Comparison of ENCODE assay signal across 19 cellular contexts in the genomic region with DNA sequence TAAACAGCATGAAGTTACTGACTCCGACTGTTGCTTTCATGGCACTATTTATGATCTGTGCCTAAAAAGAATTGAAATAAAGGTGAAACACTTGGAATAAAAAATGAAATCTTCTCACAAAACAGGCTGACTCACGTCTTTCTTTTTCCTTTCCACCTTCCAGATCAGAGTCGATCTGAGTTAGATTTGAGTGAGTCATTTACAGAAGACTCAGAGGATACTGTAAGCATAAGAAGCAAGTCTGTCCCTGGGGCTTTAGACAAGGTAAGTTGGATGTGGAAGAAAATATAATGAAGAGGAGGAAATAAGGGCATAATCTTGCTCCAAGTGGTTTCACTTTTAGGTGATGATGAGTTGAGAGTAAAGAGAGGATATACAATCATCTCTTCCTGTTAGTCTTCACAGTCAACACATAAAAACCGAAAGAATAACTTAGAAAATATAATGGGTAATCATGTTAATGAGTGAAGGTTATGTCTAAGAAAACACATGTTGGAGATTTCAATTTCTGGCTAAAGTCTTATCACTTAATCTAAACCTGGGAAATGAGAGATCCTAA.
DNase-seq lines count a peak whose midpoint lies in the region; ATAC-seq, FAIRE-seq and TF ChIP-seq lines count a peak whose summit lies in the region.
"Had no signal": no experiment of that assay in that cellular context is flagged by ENCODE, and none has a peak within 500 bp of the region (broad histone marks: within the 10 kb centered on the region; RNA-seq: fewer than 3 reads in every experiment).

No MANE protein-coding gene starts in this region.

- no peaks in the 10 kb centered on the region for H3K36me3 ChIP-seq in endothelial cell of umbilical vein (ENCODE audit: control insufficient read depth in 2 of 2, extremely low read depth in 1 of 2, insufficient read depth in 2 of 2, low read length in 2 of 2)
- H3K36me3 ChIP-seq: cardiac muscle cell, esophagus muscularis mucosa had no signal

- H3K4me3 Mint-ChIP-seq in activated CD4-positive, alpha-beta memory T cell treated with anti-CD3 and anti-CD28 coated beads, Interleukin-2, amount 10 ng/mL, durations not matched to agents 7 days and 5 days, result peak overlapping the region; percentile 28
- no peak overlapping the region for H3K4me3 Mint-ChIP-seq in activated CD4-positive, alpha-beta memory T cell treated with anti-CD3 and anti-CD28 coated beads for 36 hours
- H3K4me3 Mint-ChIP-seq: stimulated activated naive B cell treated with anti-CD40 and anti-IgM and Interleukin-4, amounts not matched to agents 10 μg/mL and 1 μg/mL and 100 μg/mL, for 72 hours had no signal

- no peak overlapping the region for H3K27ac ChIP-seq in endothelial cell of umbilical vein (ENCODE audit: insufficient read depth, low read depth, low read length)
- H3K27ac ChIP-seq: cardiac muscle cell, esophagus muscularis mucosa had no signal

- intact Hi-C loops in activated CD4-positive, alpha-beta memory T cell treated with anti-CD3 and anti-CD28 coated beads for 36 hours (cut with micrococcal nuclease), result no loop called here
- intact Hi-C loops in endothelial cell of umbilical vein (cut with micrococcal nuclease), result no loop called here
- intact Hi-C loops in Right ventricle myocardium inferior (cut with DNase I), result no loop called here

- ATAC-seq in GM18868 (IDR thresholded peaks at IDR 0.05; ENCODE audit: unreplicated experiment) (no peak), Right ventricle myocardium inferior (no peak)
- ATAC-seq: GM12878; stimulated activated naive B cell treated with anti-CD40 and anti-IgM and Interleukin-4, amounts not matched to agents 10 μg/mL and 1 μg/mL and 100 μg/mL, for 72 hours had no signal

- POLR2A ChIA-PET in activated CD4-positive, alpha-beta memory T cell treated with anti-CD3 and anti-CD28 coated beads, Interleukin-2, amount 10 ng/mL, durations not matched to agents 7 days and 5 days (lab: Charles Lee), result no interaction called here
- POLR2A ChIA-PET in activated CD4-positive, alpha-beta memory T cell treated with anti-CD3 and anti-CD28 coated beads for 36 hours (lab: Charles Lee), result no interaction called here
- POLR2A ChIA-PET in endothelial cell of umbilical vein (lab: Charles Lee) (no interaction called here), GM10248 (lab: Yijun Ruan, JAX) (no interaction called here)

- peak overlapping the region in 1 of 3 experiments; percentile 35 for H3K4me3 ChIP-seq in endothelial cell of umbilical vein (replicated peaks in 1 of 3; ENCODE audit: insufficient read depth in 1 of 3, low read depth in 1 of 3, low read length in 3 of 3)
- H3K4me3 ChIP-seq: cardiac muscle cell, esophagus muscularis mucosa, GM12878 had no signal

- peak; percentile 76 for FAIRE-seq in endothelial cell of umbilical vein (lab: Jason Lieb, UNC)
- FAIRE-seq: GM12878, H54 had no signal

- dilution Hi-C loops in endothelial cell of umbilical vein (cut with MboI; ENCODE audit: extremely low pct_ligation_motif_present, low sequenced_read_pairs), result no loop called here

- H3K9me3 Mint-ChIP-seq in activated CD4-positive, alpha-beta memory T cell treated with anti-CD3 and anti-CD28 coated beads, Interleukin-2, amount 10 ng/mL, durations not matched to agents 7 days and 5 days, result no peaks in the 10 kb centered on the region
- H3K9me3 Mint-ChIP-seq in activated CD4-positive, alpha-beta memory T cell treated with anti-CD3 and anti-CD28 coated beads for 36 hours, result no peaks in the 10 kb centered on the region

- no peak for DNase-seq in activated CD4-positive, alpha-beta memory T cell treated with anti-CD3 and anti-CD28 coated beads, Interleukin-2, amount 10 ng/mL, durations not matched to agents 7 days and 5 days
- DNase-seq in activated CD4-positive, alpha-beta memory T cell treated with anti-CD3 and anti-CD28 coated beads for 36 hours, result no peak
- peak; percentile 26 for DNase-seq in OCI-M1 (lab: John Stamatoyannopoulos, UW)
- DNase-seq in endothelial cell of umbilical vein (ENCODE audit: low read depth, low spot score), result peak; percentile 63
- peak; percentile 46 for DNase-seq in renal cortical epithelial cell (ENCODE audit: low read depth)
- DNase-seq in GM10248 (ENCODE audit: extremely low spot score), result no peak
- DNase-seq in Right ventricle myocardium inferior (ENCODE audit: missing footprints), result no peak
- DNase-seq: activated CD4-positive, alpha-beta T cell treated with anti-CD3 and anti-CD28 coated beads for 4 hours; activated effector memory CD4-positive, alpha-beta T cell treated with anti-CD3 and anti-CD28 coated beads, Interleukin-2, amount 50 U/mL, for 16 hours; DMS79; NCI-H1436; stimulated activated CD4-positive, alpha-beta T cell treated with anti-CD3 and anti-CD28 coated beads, Interleukin-4, amount 100 ng/mL, for 1 hour; stimulated activated naive B cell treated with anti-CD40 and anti-IgM and Interleukin-4, amounts not matched to agents 10 μg/mL and 1 μg/mL and 100 μg/mL, for 72 hours; SW 1271 had no signal

- no peak for TF ChIP-seq POLR2A in endothelial cell of umbilical vein (IDR thresholded peaks at IDR 0.05; ENCODE audit: low read depth, low read length)

- no peaks in the 10 kb centered on the region for H3K9me3 ChIP-seq in endothelial cell of umbilical vein (replicated peaks; ENCODE audit: control insufficient read depth, insufficient read depth, low read length)

- peak overlapping the region; percentile 63 for H3K4me2 ChIP-seq in endothelial cell of umbilical vein (ENCODE audit: insufficient read depth, low read length)

- no peaks in the 10 kb centered on the region for H3K27me3 ChIP-seq in endothelial cell of umbilical vein (ENCODE audit: control insufficient read depth in 2 of 2, insufficient read depth in 2 of 2, low read length in 2 of 2)
- H3K27me3 ChIP-seq: cardiac muscle cell, esophagus muscularis mucosa had no signal

- TF ChIP-seq CTCF in endothelial cell of umbilical vein (IDR thresholded peaks at IDR 0.05; ENCODE audit: extremely low read depth in 1 of 2, insufficient read depth in 1 of 2, low read depth in 1 of 2, low read length in 2 of 2) (no peak), GM10248 (IDR thresholded peaks at IDR 0.05; ENCODE audit: control extremely low read depth, extremely low read depth, low read depth, missing control alignments) (no peak)

- H4K20me1 ChIP-seq in endothelial cell of umbilical vein (replicated peaks; ENCODE audit: control insufficient read depth, extremely low read depth, insufficient read depth, low read length), result no peaks in the 10 kb centered on the region

- H3K4me1 ChIP-seq in endothelial cell of umbilical vein (ENCODE audit: control insufficient read depth, extremely low read depth, insufficient read depth, low read length), result peaks cover 12% of the 10 kb centered on the region
- H3K4me1 ChIP-seq: esophagus muscularis mucosa had no signal

- H3K9me1 ChIP-seq in endothelial cell of umbilical vein (replicated peaks; ENCODE audit: control insufficient read depth, extremely low read depth, insufficient read depth, low read length), result no peaks in the 10 kb centered on the region

- H3K36me3 Mint-ChIP-seq in activated CD4-positive, alpha-beta memory T cell treated with anti-CD3 and anti-CD28 coated beads, Interleukin-2, amount 10 ng/mL, durations not matched to agents 7 days and 5 days (ENCODE audit: low read depth), result no peaks in the 10 kb centered on the region
- H3K36me3 Mint-ChIP-seq in activated CD4-positive, alpha-beta memory T cell treated with anti-CD3 and anti-CD28 coated beads for 36 hours, result no peaks in the 10 kb centered on the region
- H3K36me3 Mint-ChIP-seq: stimulated activated naive B cell treated with anti-CD40 and anti-IgM and Interleukin-4, amounts not matched to agents 10 μg/mL and 1 μg/mL and 100 μg/mL, for 72 hours had no signal

- no peaks in the 10 kb centered on the region for H3K27me3 Mint-ChIP-seq in activated CD4-positive, alpha-beta memory T cell treated with anti-CD3 and anti-CD28 coated beads, Interleukin-2, amount 10 ng/mL, durations not matched to agents 7 days and 5 days
- H3K27me3 Mint-ChIP-seq in activated CD4-positive, alpha-beta memory T cell treated with anti-CD3 and anti-CD28 coated beads for 36 hours, result no peaks in the 10 kb centered on the region

- H3K27ac Mint-ChIP-seq in activated CD4-positive, alpha-beta memory T cell treated with anti-CD3 and anti-CD28 coated beads, Interleukin-2, amount 10 ng/mL, durations not matched to agents 7 days and 5 days, result peak overlapping the region; percentile 28
- H3K27ac Mint-ChIP-seq in activated CD4-positive, alpha-beta memory T cell treated with anti-CD3 and anti-CD28 coated beads for 36 hours, result no peak overlapping the region
- H3K27ac Mint-ChIP-seq: stimulated activated naive B cell treated with anti-CD40 and anti-IgM and Interleukin-4, amounts not matched to agents 10 μg/mL and 1 μg/mL and 100 μg/mL, for 72 hours had no signal

- H2AFZ ChIP-seq in endothelial cell of umbilical vein (ENCODE audit: low read depth, low read length), result no peak overlapping the region

- BruUV-seq in endothelial cell of umbilical vein (replicated peaks; lab: Mats Ljungman, UMichigan), result no TSS peak

- no peaks in the 10 kb centered on the region for H3K79me2 ChIP-seq in endothelial cell of umbilical vein (ENCODE audit: control insufficient read depth, insufficient read depth, low read length)

- CTCF ChIA-PET in activated CD4-positive, alpha-beta memory T cell treated with anti-CD3 and anti-CD28 coated beads, Interleukin-2, amount 10 ng/mL, durations not matched to agents 7 days and 5 days (lab: Charles Lee), result no interaction called here
- CTCF ChIA-PET in activated CD4-positive, alpha-beta memory T cell treated with anti-CD3 and anti-CD28 coated beads for 36 hours (lab: Charles Lee), result no interaction called here
- CTCF ChIA-PET in endothelial cell of umbilical vein (lab: Charles Lee) (interaction anchor here (0.7 to 1.1 kb wide), 2 partner anchors 10 to 19 kb away, joined by 3 read pairs; no protein-coding TSS in a partner anchor), GM10248 (lab: Yijun Ruan, JAX) (no interaction called here)

- peak overlapping the region; percentile 19 for H3K9ac ChIP-seq in endothelial cell of umbilical vein (replicated peaks; ENCODE audit: extremely low read depth, insufficient read depth, low read length)

- H3K4me1 Mint-ChIP-seq in activated CD4-positive, alpha-beta memory T cell treated with anti-CD3 and anti-CD28 coated beads, Interleukin-2, amount 10 ng/mL, durations not matched to agents 7 days and 5 days, result peaks cover 3% of the 10 kb centered on the region
- H3K4me1 Mint-ChIP-seq in activated CD4-positive, alpha-beta memory T cell treated with anti-CD3 and anti-CD28 coated beads for 36 hours (ENCODE audit: low read depth), result no peaks in the 10 kb centered on the region
- H3K4me1 Mint-ChIP-seq: stimulated activated naive B cell treated with anti-CD40 and anti-IgM and Interleukin-4, amounts not matched to agents 10 μg/mL and 1 μg/mL and 100 μg/mL, for 72 hours had no signal

TF ChIP-seq in endothelial cell of umbilical vein, 7 proteins besides CTCF, POLR2A, EP300 and RAD21 (continues in another document):
- TF ChIP-seq, protein P1, sequence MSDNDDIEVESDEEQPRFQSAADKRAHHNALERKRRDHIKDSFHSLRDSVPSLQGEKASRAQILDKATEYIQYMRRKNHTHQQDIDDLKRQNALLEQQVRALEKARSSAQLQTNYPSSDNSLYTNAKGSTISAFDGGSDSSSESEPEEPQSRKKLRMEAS (IDR thresholded peaks at IDR 0.05; ENCODE audit: insufficient read depth, insufficient read length), result no peak
- peak; percentile 20 for TF ChIP-seq GATA2 (IDR thresholded peaks at IDR 0.05; ENCODE audit: insufficient read depth, insufficient read length, low read depth, low read length)

Comparison
In these comparisons a context has a peak if more than half of its experiments do, and no peak if none do; other contexts are left out.
1. DNase-seq: peak in OCI-M1 (single experiment), endothelial cell of umbilical vein (single experiment) and renal cortical epithelial cell (single experiment); none in activated CD4-positive, alpha-beta memory T cell treated with anti-CD3 and anti-CD28 coated beads, Interleukin-2, amount 10 ng/mL, durations not matched to agents 7 days and 5 days (single experiment), activated CD4-positive, alpha-beta memory T cell treated with anti-CD3 and anti-CD28 coated beads for 36 hours (single experiment), GM10248 (single experiment) and Right ventricle myocardium inferior (single experiment).